18 cellular contexts compared by ENCODE assay signal in genomic region chrX:68358679-68359078, GRCh38.
A peak's percentile ranks its signal among the peaks of the same experiment; 100 is the strongest.
DNase-seq lines count a peak whose midpoint lies in the region; ATAC-seq and TF ChIP-seq lines count a peak whose summit lies in the region.
"Had no signal": no experiment of that assay in that cellular context is flagged by ENCODE, and none has a peak within 500 bp of the region (broad histone marks: within the 10 kb centered on the region; RNA-seq: fewer than 3 reads in every experiment).

No MANE protein-coding gene starts in this region.

- CTCF ChIA-PET in CD4-positive, alpha-beta memory T cell (lab: Charles Lee; ENCODE audit: partially characterized antibody): no interaction called here

- no peaks in the 10 kb centered on the region for H3K4me1 Mint-ChIP-seq in CD4-positive, alpha-beta memory T cell

- H3K9me3 Mint-ChIP-seq in CD4-positive, alpha-beta memory T cell: no peaks in the 10 kb centered on the region
- H3K9me3 Mint-ChIP-seq: CD8-positive, alpha-beta T cell had no signal

- no peaks in the 10 kb centered on the region for H3K4me1 ChIP-seq in heart right ventricle
- no peaks in the 10 kb centered on the region for H3K4me1 ChIP-seq in CD4-positive, alpha-beta memory T cell (ENCODE audit: insufficient read depth, low read length)
- H3K4me1 ChIP-seq: Caco-2 had no signal

- H3K27me3 ChIP-seq in heart right ventricle: peaks cover 0 to 6% (median 0%) of the 10 kb centered on the region in 7 donors
- H3K27me3 ChIP-seq in CD4-positive, alpha-beta memory T cell (ENCODE audit: insufficient read depth, low read length): no peaks in the 10 kb centered on the region

- POLR2A ChIA-PET in CD4-positive, alpha-beta memory T cell (lab: Charles Lee; ENCODE audit: partially characterized antibody): no interaction called here

- peak; percentile 54 for ATAC-seq in left ventricle myocardium superior
- ATAC-seq in heart right ventricle: no peak
- no peak for ATAC-seq in HG02973 (IDR thresholded peaks at IDR 0.05; ENCODE audit: unreplicated experiment)
- ATAC-seq: CD8-positive, alpha-beta T cell; GM12878; HCT116 had no signal

- TF ChIP-seq CTCF in heart right ventricle (IDR thresholded peaks at IDR 0.05): no peak
- TF ChIP-seq CTCF in choroid plexus epithelial cell (conservative IDR thresholded peaks at IDR 0.05; ENCODE audit: low read depth, low read length): no peak
- no peak for TF ChIP-seq CTCF in fibroblast of the aortic adventitia (IDR thresholded peaks at IDR 0.05; ENCODE audit: insufficient read depth, low read length)

- DNase-seq in left ventricle myocardium superior (no peak), heart right ventricle (no peak), choroid plexus epithelial cell (ENCODE audit: low read depth) (peak; percentile 25), fibroblast of the aortic adventitia (ENCODE audit: low read depth) (peak; percentile 39)
- DNase-seq in CD4-positive, alpha-beta memory T cell: no peak
- no peak for DNase-seq in activated CD8-positive, alpha-beta memory T cell treated with anti-CD3 and anti-CD28 coated beads for 24 hours
- DNase-seq: 8988T; C1 segment of cervical spinal cord; Caco-2; CD8-positive, alpha-beta T cell; DMS79; EL; GDM1; GM23248; H7 had no signal

- no peak overlapping the region for H3K4me3 Mint-ChIP-seq in CD4-positive, alpha-beta memory T cell
- H3K4me3 Mint-ChIP-seq: CD8-positive, alpha-beta T cell had no signal

- no peak overlapping the region for H3K4me3 ChIP-seq in heart right ventricle
- H3K4me3 ChIP-seq in choroid plexus epithelial cell (ENCODE audit: low read depth, low read length): no peak overlapping the region
- H3K4me3 ChIP-seq in fibroblast of the aortic adventitia (ENCODE audit: low read depth, low read length): no peak overlapping the region
- H3K4me3 ChIP-seq in CD4-positive, alpha-beta memory T cell (ENCODE audit: low read length in 2 of 2): no peak overlapping the region
- H3K4me3 ChIP-seq: GM12878, GM23248 had no signal

- no peak overlapping the region for H3K27ac ChIP-seq in heart right ventricle
- no peak overlapping the region for H3K27ac ChIP-seq in CD4-positive, alpha-beta memory T cell (ENCODE audit: low read depth, low read length)
- H3K27ac ChIP-seq: GM23248 had no signal

- no peaks in the 10 kb centered on the region for H3K36me3 ChIP-seq in heart right ventricle
- H3K36me3 ChIP-seq in CD4-positive, alpha-beta memory T cell (ENCODE audit: insufficient read depth, low read length): no peaks in the 10 kb centered on the region

- 65 to 77% methylated on average over 1 of the region's 1 CpG for WGBS in heart right ventricle, 2 donors

- no peak overlapping the region for H3K27ac Mint-ChIP-seq in CD4-positive, alpha-beta memory T cell
- H3K27ac Mint-ChIP-seq: CD8-positive, alpha-beta T cell had no signal

- H3K9me3 ChIP-seq in heart right ventricle: no peaks in the 10 kb centered on the region
- no peaks in the 10 kb centered on the region for H3K9me3 ChIP-seq in CD4-positive, alpha-beta memory T cell (ENCODE audit: control insufficient read depth in 1 of 2, low read length in 2 of 2)
- H3K9me3 ChIP-seq: Caco-2 had no signal

- no peaks in the 10 kb centered on the region for H3K27me3 Mint-ChIP-seq in CD4-positive, alpha-beta memory T cell

- no peaks in the 10 kb centered on the region for H3K36me3 Mint-ChIP-seq in CD4-positive, alpha-beta memory T cell
- H3K36me3 Mint-ChIP-seq: CD8-positive, alpha-beta T cell had no signal

- intact Hi-C loops in left ventricle myocardium superior (cut with micrococcal nuclease) (no loop called here), heart right ventricle (cut with DNase I) (no loop called here)
- intact Hi-C loops in CD4-positive, alpha-beta memory T cell (cut with micrococcal nuclease): no loop called here

Comparison
In these comparisons a context has a peak if more than half of its experiments do, and no peak if none do; other contexts are left out.
1. DNase-seq: peak in choroid plexus epithelial cell (single experiment) and fibroblast of the aortic adventitia (single experiment); none in left ventricle myocardium superior (single experiment), heart right ventricle (0 of 2), CD4-positive, alpha-beta memory T cell (0 of 5) and activated CD8-positive, alpha-beta memory T cell treated with anti-CD3 and anti-CD28 coated beads for 24 hours (single experiment).